In genomic region chr10:107865691-107866090, GRCh38 we compare ENCODE assay signal across 19 cellular contexts.
"Had no signal": no experiment of that assay in that cellular context is flagged by ENCODE, and none has a peak within 500 bp of the region (broad histone marks: within the 10 kb centered on the region; RNA-seq: fewer than 3 reads in every experiment).

No MANE protein-coding gene starts in this region.

- H3K27ac Mint-ChIP-seq: activated T-cell treated with anti-CD3 and anti-CD28 coated beads, Interleukin-2, amount 50 U/mL, for 72 hours; memory B cell; naive B cell had no signal

- H3K27me3 Mint-ChIP-seq: memory B cell, naive B cell had no signal

- H3K36me3 Mint-ChIP-seq: memory B cell, naive B cell had no signal

- H3K36me3 ChIP-seq: brain microvascular endothelial cell, gastrocnemius medialis, heart right ventricle, prostate gland, tibial artery had no signal

- H3K27me3 ChIP-seq: brain microvascular endothelial cell, gastrocnemius medialis, tibial artery had no signal

- ATAC-seq: activated T-cell treated with anti-CD3 and anti-CD28 coated beads, Interleukin-2, amount 50 U/mL, for 72 hours; gastrocnemius medialis; heart right ventricle; mucosa of descending colon; right cardiac atrium; stimulated activated naive CD8-positive, alpha-beta T cell treated with anti-CD3 and anti-CD28 coated beads, Interleukin-15, Interleukin-2, amounts not matched to agents 100 U/mL and 50 U/mL, for 24 hours had no signal

- H3K9me3 Mint-ChIP-seq: memory B cell, naive B cell had no signal

- H3K9me3 ChIP-seq: gastrocnemius medialis, mucosa of descending colon, prostate gland, tibial artery had no signal

- H3K4me3 ChIP-seq: coronary artery, gastrocnemius medialis, heart right ventricle, mucosa of descending colon, prostate gland, tibial artery had no signal

- H3K27ac ChIP-seq: brain microvascular endothelial cell, coronary artery, gastrocnemius medialis, heart right ventricle, prostate gland, tibial artery had no signal

- H3K4me1 Mint-ChIP-seq: memory B cell, naive B cell had no signal

- H3K4me3 Mint-ChIP-seq: activated T-cell treated with anti-CD3 and anti-CD28 coated beads, Interleukin-2, amount 50 U/mL, for 72 hours; memory B cell; naive B cell had no signal

- H3K4me1 ChIP-seq: gastrocnemius medialis, heart right ventricle, prostate gland, tibial artery had no signal

- DNase-seq: activated CD4-positive, alpha-beta T cell treated with anti-CD3 and anti-CD28 coated beads, Interleukin-2, amount 50 U/mL, for 4 hours; activated effector memory CD4-positive, alpha-beta T cell treated with anti-CD3 and anti-CD28 coated beads, Interleukin-2, amount 50 U/mL, for 16 hours; activated naive CD4-positive, alpha-beta T cell treated with anti-CD3 and anti-CD28 coated beads, Interleukin-2, amount 50 U/mL, for 16 hours; activated T-cell treated with anti-CD3 and anti-CD28 coated beads, Interleukin-2, amount 50 U/mL, for 72 hours; aorta; brain microvascular endothelial cell; central memory CD4-positive, alpha-beta T cell; gastrocnemius medialis; heart right ventricle; mucosa of descending colon; naive B cell; right cardiac atrium; stimulated activated CD4-positive, alpha-beta T cell treated with anti-CD3 and anti-CD28 coated beads, Interleukin-2, amount 100 ng/mL, for 24 hours; stimulated activated naive CD8-positive, alpha-beta T cell treated with anti-CD3 and anti-CD28 coated beads, Interleukin-15, Interleukin-2, amounts not matched to agents 100 U/mL and 50 U/mL, for 24 hours; substantia nigra; tibial artery had no signal
